1 cellular context compared by ENCODE assay signal in the genomic region with DNA sequence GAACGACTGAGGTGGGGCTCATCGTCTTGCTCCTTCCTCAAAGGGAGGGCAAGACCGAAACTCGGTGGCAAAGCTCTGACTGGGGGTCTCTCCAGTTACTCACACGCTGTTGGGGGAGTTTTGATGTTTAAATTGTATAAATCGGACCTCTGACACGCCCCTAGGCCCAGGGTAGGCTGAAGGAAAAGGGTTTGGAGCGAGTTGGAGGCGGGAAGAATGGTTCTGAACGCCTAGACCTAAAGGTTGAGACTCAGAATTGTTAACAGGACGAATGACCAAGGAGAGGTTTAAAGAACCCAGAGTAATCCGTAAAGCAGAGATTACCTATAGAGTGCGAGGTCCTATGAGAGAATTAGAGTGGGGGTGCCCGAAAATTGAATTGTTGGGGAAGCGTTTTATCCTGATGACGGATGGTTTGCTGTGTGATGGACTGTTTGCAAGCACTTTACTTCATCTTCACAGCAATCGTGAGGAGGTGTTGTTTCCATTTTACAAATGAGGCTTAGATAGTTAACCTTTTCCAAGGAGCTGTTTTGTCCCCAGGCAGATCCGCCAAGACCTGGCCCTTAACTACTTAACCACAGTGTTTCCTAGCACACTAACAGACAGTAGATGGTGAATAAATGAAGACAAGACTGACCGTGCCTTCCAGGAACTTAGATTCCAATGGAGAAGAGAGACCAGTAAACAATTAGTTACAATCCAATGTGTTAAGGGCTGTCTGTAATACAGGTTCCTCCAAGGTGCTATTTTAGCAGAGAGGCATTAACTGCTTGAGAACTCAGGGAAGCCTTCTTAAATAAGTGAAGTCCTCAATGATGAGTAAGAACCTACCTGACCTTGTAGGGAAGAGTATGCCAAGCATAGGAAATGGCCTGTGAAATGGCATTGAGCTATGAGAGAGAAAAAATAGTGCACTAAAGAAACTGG.
A peak's percentile ranks its signal among the peaks of the same experiment; 100 is the strongest.
TF ChIP-seq lines count a peak whose summit lies in the region.

No MANE protein-coding gene starts in this region.

TF ChIP-seq in HepG2, 621 proteins besides CTCF, POLR2A, EP300 and RAD21 (continued from another document and continues in another):
- TF ChIP-seq, protein P1, sequence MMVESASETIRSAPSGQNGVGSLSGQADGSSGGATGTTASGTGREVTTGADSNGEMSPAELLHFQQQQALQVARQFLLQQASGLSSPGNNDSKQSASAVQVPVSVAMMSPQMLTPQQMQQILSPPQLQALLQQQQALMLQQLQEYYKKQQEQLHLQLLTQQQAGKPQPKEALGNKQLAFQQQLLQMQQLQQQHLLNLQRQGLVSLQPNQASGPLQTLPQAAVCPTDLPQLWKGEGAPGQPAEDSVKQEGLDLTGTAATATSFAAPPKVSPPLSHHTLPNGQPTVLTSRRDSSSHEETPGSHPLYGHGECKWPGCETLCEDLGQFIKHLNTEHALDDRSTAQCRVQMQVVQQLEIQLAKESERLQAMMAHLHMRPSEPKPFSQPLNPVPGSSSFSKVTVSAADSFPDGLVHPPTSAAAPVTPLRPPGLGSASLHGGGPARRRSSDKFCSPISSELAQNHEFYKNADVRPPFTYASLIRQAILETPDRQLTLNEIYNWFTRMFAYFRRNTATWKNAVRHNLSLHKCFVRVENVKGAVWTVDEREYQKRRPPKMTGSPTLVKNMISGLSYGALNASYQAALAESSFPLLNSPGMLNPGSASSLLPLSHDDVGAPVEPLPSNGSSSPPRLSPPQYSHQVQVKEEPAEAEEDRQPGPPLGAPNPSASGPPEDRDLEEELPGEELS (CRISPR knock-in tag; IDR thresholded peaks at IDR 0.05), result 0 out of 2 replicates have a peak, but pooled peaks have one; percentile 18
- TF ChIP-seq, protein P2, sequence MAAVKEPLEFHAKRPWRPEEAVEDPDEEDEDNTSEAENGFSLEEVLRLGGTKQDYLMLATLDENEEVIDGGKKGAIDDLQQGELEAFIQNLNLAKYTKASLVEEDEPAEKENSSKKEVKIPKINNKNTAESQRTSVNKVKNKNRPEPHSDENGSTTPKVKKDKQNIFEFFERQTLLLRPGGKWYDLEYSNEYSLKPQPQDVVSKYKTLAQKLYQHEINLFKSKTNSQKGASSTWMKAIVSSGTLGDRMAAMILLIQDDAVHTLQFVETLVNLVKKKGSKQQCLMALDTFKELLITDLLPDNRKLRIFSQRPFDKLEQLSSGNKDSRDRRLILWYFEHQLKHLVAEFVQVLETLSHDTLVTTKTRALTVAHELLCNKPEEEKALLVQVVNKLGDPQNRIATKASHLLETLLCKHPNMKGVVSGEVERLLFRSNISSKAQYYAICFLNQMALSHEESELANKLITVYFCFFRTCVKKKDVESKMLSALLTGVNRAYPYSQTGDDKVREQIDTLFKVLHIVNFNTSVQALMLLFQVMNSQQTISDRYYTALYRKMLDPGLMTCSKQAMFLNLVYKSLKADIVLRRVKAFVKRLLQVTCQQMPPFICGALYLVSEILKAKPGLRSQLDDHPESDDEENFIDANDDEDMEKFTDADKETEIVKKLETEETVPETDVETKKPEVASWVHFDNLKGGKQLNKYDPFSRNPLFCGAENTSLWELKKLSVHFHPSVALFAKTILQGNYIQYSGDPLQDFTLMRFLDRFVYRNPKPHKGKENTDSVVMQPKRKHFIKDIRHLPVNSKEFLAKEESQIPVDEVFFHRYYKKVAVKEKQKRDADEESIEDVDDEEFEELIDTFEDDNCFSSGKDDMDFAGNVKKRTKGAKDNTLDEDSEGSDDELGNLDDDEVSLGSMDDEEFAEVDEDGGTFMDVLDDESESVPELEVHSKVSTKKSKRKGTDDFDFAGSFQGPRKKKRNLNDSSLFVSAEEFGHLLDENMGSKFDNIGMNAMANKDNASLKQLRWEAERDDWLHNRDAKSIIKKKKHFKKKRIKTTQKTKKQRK (IDR thresholded peaks at IDR 0.05; ENCODE audit: low read length), result no peak
- no peak for TF ChIP-seq TEAD3 (CRISPR knock-in tag; optimal IDR thresholded peaks at IDR 0.05; ENCODE audit: borderline replicate concordance)
- TF ChIP-seq, protein P3, sequence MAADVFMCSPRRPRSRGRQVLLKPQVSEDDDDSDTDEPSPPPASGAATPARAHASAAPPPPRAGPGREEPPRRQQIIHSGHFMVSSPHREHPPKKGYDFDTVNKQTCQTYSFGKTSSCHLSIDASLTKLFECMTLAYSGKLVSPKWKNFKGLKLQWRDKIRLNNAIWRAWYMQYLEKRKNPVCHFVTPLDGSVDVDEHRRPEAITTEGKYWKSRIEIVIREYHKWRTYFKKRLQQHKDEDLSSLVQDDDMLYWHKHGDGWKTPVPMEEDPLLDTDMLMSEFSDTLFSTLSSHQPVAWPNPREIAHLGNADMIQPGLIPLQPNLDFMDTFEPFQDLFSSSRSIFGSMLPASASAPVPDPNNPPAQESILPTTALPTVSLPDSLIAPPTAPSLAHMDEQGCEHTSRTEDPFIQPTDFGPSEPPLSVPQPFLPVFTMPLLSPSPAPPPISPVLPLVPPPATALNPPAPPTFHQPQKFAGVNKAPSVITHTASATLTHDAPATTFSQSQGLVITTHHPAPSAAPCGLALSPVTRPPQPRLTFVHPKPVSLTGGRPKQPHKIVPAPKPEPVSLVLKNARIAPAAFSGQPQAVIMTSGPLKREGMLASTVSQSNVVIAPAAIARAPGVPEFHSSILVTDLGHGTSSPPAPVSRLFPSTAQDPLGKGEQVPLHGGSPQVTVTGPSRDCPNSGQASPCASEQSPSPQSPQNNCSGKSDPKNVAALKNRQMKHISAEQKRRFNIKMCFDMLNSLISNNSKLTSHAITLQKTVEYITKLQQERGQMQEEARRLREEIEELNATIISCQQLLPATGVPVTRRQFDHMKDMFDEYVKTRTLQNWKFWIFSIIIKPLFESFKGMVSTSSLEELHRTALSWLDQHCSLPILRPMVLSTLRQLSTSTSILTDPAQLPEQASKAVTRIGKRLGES (CRISPR knock-in tag; IDR thresholded peaks at IDR 0.05; ENCODE audit: borderline replicate concordance), result no peak
- TF ChIP-seq ZNF607 (CRISPR knock-in tag; IDR thresholded peaks at IDR 0.05; ENCODE audit: borderline replicate concordance), result no peak; the same call in none of the 2 replicates
- no peak for TF ChIP-seq ZSCAN20 (CRISPR knock-in tag; IDR thresholded peaks at IDR 0.05; ENCODE audit: borderline replicate concordance)
- no peak for TF ChIP-seq ZNF556 (CRISPR knock-in tag; IDR thresholded peaks at IDR 0.05; ENCODE audit: borderline replicate concordance)
- TF ChIP-seq NKX3-1 (CRISPR knock-in tag; IDR thresholded peaks at IDR 0.05), result 0 out of 2 replicates have a peak, but pooled peaks have one; percentile 14
- TF ChIP-seq ZBTB3 (CRISPR knock-in tag; IDR thresholded peaks at IDR 0.05; ENCODE audit: borderline replicate concordance, low read depth), result no peak
- TF ChIP-seq ZNF337 (CRISPR knock-in tag; IDR thresholded peaks at IDR 0.05; ENCODE audit: borderline replicate concordance, low read depth), result no peak
- TF ChIP-seq ZNF614 (CRISPR knock-in tag; IDR thresholded peaks at IDR 0.05; ENCODE audit: borderline replicate concordance), result no peak
- TF ChIP-seq MTF2 (CRISPR knock-in tag; IDR thresholded peaks at IDR 0.05; ENCODE audit: borderline replicate concordance), result 0 out of 2 replicates have a peak, but pooled peaks have one; percentile 57
- TF ChIP-seq HNF4A (CRISPR knock-in tag; IDR thresholded peaks at IDR 0.05), result no peak
- no peak for TF ChIP-seq PPARG (CRISPR knock-in tag; conservative IDR thresholded peaks at IDR 0.05)
- TF ChIP-seq RNF2 (conservative IDR thresholded peaks at IDR 0.05; ENCODE audit: low read depth), result no peak
- TF ChIP-seq ZC3H13 (CRISPR knock-in tag; IDR thresholded peaks at IDR 0.05), result 0 out of 2 replicates have a peak, but pooled peaks have one; percentile 63
- no peak for TF ChIP-seq EZH2 (conservative IDR thresholded peaks at IDR 0.05; ENCODE audit: low read depth, low read length)
- no peak for TF ChIP-seq PHF20 (CRISPR knock-in tag; IDR thresholded peaks at IDR 0.05)
- no peak for TF ChIP-seq RFXANK (CRISPR knock-in tag; IDR thresholded peaks at IDR 0.05)
- TF ChIP-seq ZNF780A (CRISPR knock-in tag; IDR thresholded peaks at IDR 0.05), result no peak
- no peak for TF ChIP-seq SRSF1 (optimal IDR thresholded peaks at IDR 0.05; ENCODE audit: low read depth, low read length)
- TF ChIP-seq ZNF546 (CRISPR knock-in tag; conservative IDR thresholded peaks at IDR 0.05), result no peak
- peak; percentile 14; the same call in 1 of the 2 replicates for TF ChIP-seq ZBTB38 (CRISPR knock-in tag; IDR thresholded peaks at IDR 0.05)
- TF ChIP-seq ZC3H4 (CRISPR knock-in tag; IDR thresholded peaks at IDR 0.05; ENCODE audit: borderline replicate concordance), result no peak
- no peak for TF ChIP-seq NFKBIZ (CRISPR knock-in tag; IDR thresholded peaks at IDR 0.05)
- TF ChIP-seq ZNF619 (CRISPR knock-in tag; IDR thresholded peaks at IDR 0.05), result 0 out of 2 replicates have a peak, but pooled peaks have one; percentile 3
- no peak for TF ChIP-seq RAD51 (IDR thresholded peaks at IDR 0.05; ENCODE audit: borderline replicate concordance)
- TF ChIP-seq ZNF557 (CRISPR knock-in tag; IDR thresholded peaks at IDR 0.05), result no peak
- TF ChIP-seq MZF1 (CRISPR knock-in tag; IDR thresholded peaks at IDR 0.05; ENCODE audit: borderline replicate concordance), result no peak
- no peak for TF ChIP-seq ZNF746 (CRISPR knock-in tag; IDR thresholded peaks at IDR 0.05)
- TF ChIP-seq ZNF263 (CRISPR knock-in tag; IDR thresholded peaks at IDR 0.05), result no peak
- TF ChIP-seq DDIT3 (CRISPR knock-in tag; IDR thresholded peaks at IDR 0.05), result no peak
- TF ChIP-seq AKNA (CRISPR knock-in tag; IDR thresholded peaks at IDR 0.05; ENCODE audit: borderline replicate concordance), result 0 out of 2 replicates have a peak, but pooled peaks have one; percentile 45
- no peak for TF ChIP-seq RCOR2 (CRISPR knock-in tag; IDR thresholded peaks at IDR 0.05)
- no peak for TF ChIP-seq TRIM22 (IDR thresholded peaks at IDR 0.05)
- peak; percentile 33; the same call in 1 of the 2 replicates for TF ChIP-seq ZNF652 (CRISPR knock-in tag; IDR thresholded peaks at IDR 0.05; ENCODE audit: borderline replicate concordance, low read depth)
- TF ChIP-seq, protein P4, sequence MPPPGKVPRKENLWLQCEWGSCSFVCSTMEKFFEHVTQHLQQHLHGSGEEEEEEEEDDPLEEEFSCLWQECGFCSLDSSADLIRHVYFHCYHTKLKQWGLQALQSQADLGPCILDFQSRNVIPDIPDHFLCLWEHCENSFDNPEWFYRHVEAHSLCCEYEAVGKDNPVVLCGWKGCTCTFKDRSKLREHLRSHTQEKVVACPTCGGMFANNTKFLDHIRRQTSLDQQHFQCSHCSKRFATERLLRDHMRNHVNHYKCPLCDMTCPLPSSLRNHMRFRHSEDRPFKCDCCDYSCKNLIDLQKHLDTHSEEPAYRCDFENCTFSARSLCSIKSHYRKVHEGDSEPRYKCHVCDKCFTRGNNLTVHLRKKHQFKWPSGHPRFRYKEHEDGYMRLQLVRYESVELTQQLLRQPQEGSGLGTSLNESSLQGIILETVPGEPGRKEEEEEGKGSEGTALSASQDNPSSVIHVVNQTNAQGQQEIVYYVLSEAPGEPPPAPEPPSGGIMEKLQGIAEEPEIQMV (CRISPR knock-in tag; IDR thresholded peaks at IDR 0.05; ENCODE audit: low read depth), result 0 out of 2 replicates have a peak, but pooled peaks have one; percentile 24
- TF ChIP-seq ZNF572 (CRISPR knock-in tag; IDR thresholded peaks at IDR 0.05), result peak; percentile 81; the same call in 1 of the 2 replicates
- TF ChIP-seq ZNF367 (CRISPR knock-in tag; IDR thresholded peaks at IDR 0.05; ENCODE audit: borderline replicate concordance), result 0 out of 2 replicates have a peak, but pooled peaks have one; percentile 18
- TF ChIP-seq ZNF136 (CRISPR knock-in tag; IDR thresholded peaks at IDR 0.05; ENCODE audit: low read depth), result no peak
- TF ChIP-seq RELA (CRISPR knock-in tag; IDR thresholded peaks at IDR 0.05), result no peak
- TF ChIP-seq CHD2 (IDR thresholded peaks at IDR 0.05; ENCODE audit: low read depth, low read length), result no peak
- TF ChIP-seq NPAS2 (CRISPR knock-in tag; IDR thresholded peaks at IDR 0.05; ENCODE audit: borderline replicate concordance), result 0 out of 2 replicates have a peak, but pooled peaks have one; percentile 51
